Comparison of ENCODE assay signal across 8 cellular contexts in genomic region chr4:5711479-5712184, GRCh38. TPM values are rescaled to one million over a fixed set of nuclear protein-coding genes. Genes with fewer than 3 reads are reported as not detected.
A peak's percentile ranks its signal among the peaks of the same experiment; 100 is the strongest.
DNase-seq lines count a peak whose midpoint lies in the region; ATAC-seq and TF ChIP-seq lines count a peak whose summit lies in the region.

No MANE protein-coding gene starts in this region.

- H4K20me1 ChIP-seq in mammary epithelial cell (ENCODE audit: insufficient read depth, low read length): no peaks in the 10 kb centered on the region

- in situ Hi-C loops in Caki2 (cut with HindIII; ENCODE audit: low pct_unique_long_range_greater_than_20kb, low sequenced_read_pairs) (no loop called here), mammary epithelial cell (cut with MboI; ENCODE audit: low sequenced_read_pairs in 2 of 2) (no loop called here)

- H3K27me3 ChIP-seq in mammary epithelial cell (ENCODE audit: insufficient read depth, low read length) (no peaks in the 10 kb centered on the region), right lobe of liver (peaks cover 0 to 9% of the 10 kb centered on the region in 2 donors)

- CTCF ChIA-PET in mammary epithelial cell (lab: Charles Lee; ENCODE audit: low non-redundant PET): no interaction called here

- H3K79me2 ChIP-seq in mammary epithelial cell (ENCODE audit: insufficient read depth, low read length): peaks cover 60% of the 10 kb centered on the region

- peaks cover 3% of the 10 kb centered on the region for H3K9me3 ChIP-seq in mammary epithelial cell (replicated peaks; ENCODE audit: insufficient read depth, low read length)
- no peaks in the 10 kb centered on the region for H3K9me3 ChIP-seq in right lobe of liver

- intact Hi-C loops in mammary epithelial cell (cut with micrococcal nuclease) (loop anchor here (1.0 to 5.0 kb wide), 6 partner anchors 47 to 659 kb away; partner anchors contain the start of gene STK32B), right lobe of liver (cut with DNase I) (no loop called here)

- peak overlapping the region; percentile 90 for H2AFZ ChIP-seq in mammary epithelial cell (ENCODE audit: low read depth, low read length)

- H3K4me1 ChIP-seq in mammary epithelial cell (ENCODE audit: insufficient read depth, low read length) (peaks cover 43% of the 10 kb centered on the region), right lobe of liver (peaks cover 0 to 6% (median 0%) of the 10 kb centered on the region in 4 donors)

- ATAC-seq in right lobe of liver (peak in 3 of 4 donors; percentile 6 to 15 (median 9)), HG02588 (IDR thresholded peaks at IDR 0.05; ENCODE audit: unreplicated experiment) (no peak), GM18858 (IDR thresholded peaks at IDR 0.05; ENCODE audit: unreplicated experiment) (no peak), GM21717 (IDR thresholded peaks at IDR 0.05; ENCODE audit: unreplicated experiment) (no peak)

- 29% methylated on average over 14 of the region's 52 CpGs for WGBS in mammary epithelial cell (ENCODE audit: low coverage, missing lambda C conversion rate)
- 40% methylated on average over 7 of the region's 52 CpGs for WGBS in right lobe of liver (ENCODE audit: insufficient coverage, low coverage, low lambda C conversion rate, missing lambda C conversion rate)

- no TSS peak for BruUV-seq in mammary epithelial cell (replicated peaks; lab: Mats Ljungman, UMichigan)

- TF ChIP-seq CTCF in mammary epithelial cell (conservative IDR thresholded peaks at IDR 0.05 in 1 of 2, IDR thresholded peaks at IDR 0.05 in 1 of 2; ENCODE audit: extremely low read depth in 1 of 2, insufficient read depth in 1 of 2, low read depth in 1 of 2, low read length in 2 of 2): no peak
- TF ChIP-seq CTCF in right lobe of liver (IDR thresholded peaks at IDR 0.05): no peak

- H3K27ac ChIP-seq in mammary epithelial cell (ENCODE audit: insufficient read depth, low read depth, low read length): peak overlapping the region; percentile 43
- no peak overlapping the region for H3K27ac ChIP-seq in right lobe of liver

- H3K4me3 ChIP-seq in mammary epithelial cell (replicated peaks in 1 of 3; ENCODE audit: insufficient read depth in 1 of 3, low read depth in 2 of 3, low read length in 3 of 3) (peak overlapping the region; percentile 49 to 78 (median 51)), right lobe of liver (peak overlapping the region; percentile 6 to 46 (median 36))

- TF ChIP-seq POLR2A in right lobe of liver (IDR thresholded peaks at IDR 0.05): no peak

- H3K9ac ChIP-seq in mammary epithelial cell (ENCODE audit: insufficient read depth, low read length): peak overlapping the region; percentile 66

- DNase-seq in Caki2 (ENCODE audit: low read depth) (peak; percentile 57), HuH-7.5 (ENCODE audit: low spot score) (peak; percentile 28), mammary epithelial cell (peak; percentile 34), right lobe of liver (no peak), NCI-H1694 (lab: John Stamatoyannopoulos, UW) (no peak)

- dilution Hi-C loops in mammary epithelial cell (cut with HindIII; ENCODE audit: low sequenced_read_pairs): no loop called here

- H3K36me3 ChIP-seq in mammary epithelial cell (ENCODE audit: insufficient read depth, low read length) (no peaks in the 10 kb centered on the region), right lobe of liver (no peaks in the 10 kb centered on the region)

- peak overlapping the region; percentile 81 for H3K4me2 ChIP-seq in mammary epithelial cell (ENCODE audit: insufficient read depth, low read depth, low read length)

RNA-seq across cellular contexts. Expression of gene EVC, which starts 0.6 kb away (rescaled TPM):
- 11.5 and 24.0 TPM in 2 replicates for total RNA-seq in Caki2 (2014; rRNA removed; shearing (Covaris generic); ENCODE audit: low replicate concordance)
- total RNA-seq in mammary epithelial cell (10 to 100 TPM; 29.1 to 38.5 TPM), right lobe of liver (1 to 10 TPM; 2.6 to 6.5 (median 3.2) TPM)
- polyA plus RNA-seq in mammary epithelial cell: 4.5 TPM
- polyA minus RNA-seq in mammary epithelial cell: 14.5 TPM

RNA-seq across cellular contexts. Expression of gene EVC2, which starts 3.3 kb away (rescaled TPM):
- total RNA-seq in Caki2 (2014; rRNA removed; shearing (Covaris generic); ENCODE audit: low replicate concordance): not detected in 2 replicates
- 10 to 100 TPM in 1 of 2 donors, 1 to 10 TPM in 1; 2.9 to 11.0 TPM for total RNA-seq in mammary epithelial cell
- polyA plus RNA-seq in mammary epithelial cell: 0.79 TPM
- 2.3 TPM for polyA minus RNA-seq in mammary epithelial cell
- under 1 TPM; 0.24 to 0.93 (median 0.53) TPM for total RNA-seq in right lobe of liver

Comparison
In these comparisons a context has a peak if more than half of its experiments do, and no peak if none do; other contexts are left out.
1. DNase-seq: peak in Caki2 (single experiment), HuH-7.5 (single experiment) and mammary epithelial cell (single experiment); none in right lobe of liver (0 of 3) and NCI-H1694 (single experiment).
2. ATAC-seq: peak in right lobe of liver (3 of 4); none in HG02588 (single experiment), GM18858 (single experiment) and GM21717 (single experiment).